In genomic region chr15:88939486-88939806, GRCh38 we compare ENCODE assay signal across 1 cellular context.
TF ChIP-seq lines count a peak whose summit lies in the region.

No MANE protein-coding gene starts in this region.

TF ChIP-seq in WTC11, 78 proteins besides CTCF, POLR2A, EP300 and RAD21 (continued from another document):
- TF ChIP-seq, protein P1, sequence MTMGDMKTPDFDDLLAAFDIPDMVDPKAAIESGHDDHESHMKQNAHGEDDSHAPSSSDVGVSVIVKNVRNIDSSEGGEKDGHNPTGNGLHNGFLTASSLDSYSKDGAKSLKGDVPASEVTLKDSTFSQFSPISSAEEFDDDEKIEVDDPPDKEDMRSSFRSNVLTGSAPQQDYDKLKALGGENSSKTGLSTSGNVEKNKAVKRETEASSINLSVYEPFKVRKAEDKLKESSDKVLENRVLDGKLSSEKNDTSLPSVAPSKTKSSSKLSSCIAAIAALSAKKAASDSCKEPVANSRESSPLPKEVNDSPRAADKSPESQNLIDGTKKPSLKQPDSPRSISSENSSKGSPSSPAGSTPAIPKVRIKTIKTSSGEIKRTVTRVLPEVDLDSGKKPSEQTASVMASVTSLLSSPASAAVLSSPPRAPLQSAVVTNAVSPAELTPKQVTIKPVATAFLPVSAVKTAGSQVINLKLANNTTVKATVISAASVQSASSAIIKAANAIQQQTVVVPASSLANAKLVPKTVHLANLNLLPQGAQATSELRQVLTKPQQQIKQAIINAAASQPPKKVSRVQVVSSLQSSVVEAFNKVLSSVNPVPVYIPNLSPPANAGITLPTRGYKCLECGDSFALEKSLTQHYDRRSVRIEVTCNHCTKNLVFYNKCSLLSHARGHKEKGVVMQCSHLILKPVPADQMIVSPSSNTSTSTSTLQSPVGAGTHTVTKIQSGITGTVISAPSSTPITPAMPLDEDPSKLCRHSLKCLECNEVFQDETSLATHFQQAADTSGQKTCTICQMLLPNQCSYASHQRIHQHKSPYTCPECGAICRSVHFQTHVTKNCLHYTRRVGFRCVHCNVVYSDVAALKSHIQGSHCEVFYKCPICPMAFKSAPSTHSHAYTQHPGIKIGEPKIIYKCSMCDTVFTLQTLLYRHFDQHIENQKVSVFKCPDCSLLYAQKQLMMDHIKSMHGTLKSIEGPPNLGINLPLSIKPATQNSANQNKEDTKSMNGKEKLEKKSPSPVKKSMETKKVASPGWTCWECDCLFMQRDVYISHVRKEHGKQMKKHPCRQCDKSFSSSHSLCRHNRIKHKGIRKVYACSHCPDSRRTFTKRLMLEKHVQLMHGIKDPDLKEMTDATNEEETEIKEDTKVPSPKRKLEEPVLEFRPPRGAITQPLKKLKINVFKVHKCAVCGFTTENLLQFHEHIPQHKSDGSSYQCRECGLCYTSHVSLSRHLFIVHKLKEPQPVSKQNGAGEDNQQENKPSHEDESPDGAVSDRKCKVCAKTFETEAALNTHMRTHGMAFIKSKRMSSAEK (CRISPR knock-in tag; IDR thresholded peaks at IDR 0.05; ENCODE audit: borderline replicate concordance) = no peak
